Comparison of ENCODE assay signal across 1 cellular context in genomic region chr6:18153311-18153703, GRCh38.
TF ChIP-seq lines count a peak whose summit lies in the region.

No MANE protein-coding gene starts in this region.

TF ChIP-seq in K562, 482 proteins besides CTCF, POLR2A, EP300 and RAD21:
- TF ChIP-seq ASH1L (IDR thresholded peaks at IDR 0.05; ENCODE audit: borderline replicate concordance, low read depth, partially characterized antibody): no peak
- TF ChIP-seq TBL1XR1 (IDR thresholded peaks at IDR 0.05; ENCODE audit: low read length in 2 of 2): no peak
- no peak for TF ChIP-seq ZMIZ1 (IDR thresholded peaks at IDR 0.05; ENCODE audit: low read depth in 2 of 2, low read length in 2 of 2)
- no peak for TF ChIP-seq CEBPZ (IDR thresholded peaks at IDR 0.05; ENCODE audit: borderline replicate concordance, low read depth, low read length)
- no peak for TF ChIP-seq NEUROD1 (IDR thresholded peaks at IDR 0.05; ENCODE audit: borderline replicate concordance, low read depth, low read length, partially characterized antibody)
- no peak for TF ChIP-seq MNT (conservative IDR thresholded peaks at IDR 0.05)
- 0 out of 2 replicates have a peak, but pooled peaks have one; percentile 10 for TF ChIP-seq NFE2 (IDR thresholded peaks at IDR 0.05; ENCODE audit: low read depth)
- TF ChIP-seq ZBTB40 (IDR thresholded peaks at IDR 0.05): no peak
- TF ChIP-seq ZBTB40 (CRISPR knock-in tag; IDR thresholded peaks at IDR 0.05): no peak
- no peak for TF ChIP-seq CBFA2T3 (IDR thresholded peaks at IDR 0.05)
- TF ChIP-seq MEIS2 (IDR thresholded peaks at IDR 0.05; ENCODE audit: partially characterized antibody): peak; percentile 12
- TF ChIP-seq CEBPB (tag; IDR thresholded peaks at IDR 0.05): peak; percentile 6; the same call in 1 of the 2 replicates
- TF ChIP-seq ZNF395 (CRISPR knock-in tag; IDR thresholded peaks at IDR 0.05): no peak
- 0 out of 4 replicates have a peak, but pooled peaks of 1 of the 2 experiments have one; percentile 6 for TF ChIP-seq NRF1 (conservative IDR thresholded peaks at IDR 0.05 in 1 of 2, IDR thresholded peaks at IDR 0.05 in 1 of 2)
- TF ChIP-seq JUND (IDR thresholded peaks at IDR 0.05; ENCODE audit: borderline replicate concordance, low read depth, low read length): no peak
- peak; percentile 0; the same call in 1 of the 3 replicates for TF ChIP-seq JUND (tag; IDR thresholded peaks at IDR 0.05; ENCODE audit: borderline replicate concordance, low read depth, low read length)
- TF ChIP-seq C11orf30 (IDR thresholded peaks at IDR 0.05; ENCODE audit: low read depth): no peak
- no peak for TF ChIP-seq ZNF318 (IDR thresholded peaks at IDR 0.05; ENCODE audit: borderline replicate concordance in 1 of 2, low read depth in 1 of 2)
- TF ChIP-seq ZKSCAN3 (CRISPR knock-in tag; IDR thresholded peaks at IDR 0.05): no peak
- TF ChIP-seq GATAD2A (IDR thresholded peaks at IDR 0.05): no peak
- TF ChIP-seq XRCC4 (IDR thresholded peaks at IDR 0.05; ENCODE audit: extremely low read depth, insufficient read depth, insufficient read length): no peak
TF ChIP-seq in K562: peak in this region for 5.
